In the genomic region with DNA sequence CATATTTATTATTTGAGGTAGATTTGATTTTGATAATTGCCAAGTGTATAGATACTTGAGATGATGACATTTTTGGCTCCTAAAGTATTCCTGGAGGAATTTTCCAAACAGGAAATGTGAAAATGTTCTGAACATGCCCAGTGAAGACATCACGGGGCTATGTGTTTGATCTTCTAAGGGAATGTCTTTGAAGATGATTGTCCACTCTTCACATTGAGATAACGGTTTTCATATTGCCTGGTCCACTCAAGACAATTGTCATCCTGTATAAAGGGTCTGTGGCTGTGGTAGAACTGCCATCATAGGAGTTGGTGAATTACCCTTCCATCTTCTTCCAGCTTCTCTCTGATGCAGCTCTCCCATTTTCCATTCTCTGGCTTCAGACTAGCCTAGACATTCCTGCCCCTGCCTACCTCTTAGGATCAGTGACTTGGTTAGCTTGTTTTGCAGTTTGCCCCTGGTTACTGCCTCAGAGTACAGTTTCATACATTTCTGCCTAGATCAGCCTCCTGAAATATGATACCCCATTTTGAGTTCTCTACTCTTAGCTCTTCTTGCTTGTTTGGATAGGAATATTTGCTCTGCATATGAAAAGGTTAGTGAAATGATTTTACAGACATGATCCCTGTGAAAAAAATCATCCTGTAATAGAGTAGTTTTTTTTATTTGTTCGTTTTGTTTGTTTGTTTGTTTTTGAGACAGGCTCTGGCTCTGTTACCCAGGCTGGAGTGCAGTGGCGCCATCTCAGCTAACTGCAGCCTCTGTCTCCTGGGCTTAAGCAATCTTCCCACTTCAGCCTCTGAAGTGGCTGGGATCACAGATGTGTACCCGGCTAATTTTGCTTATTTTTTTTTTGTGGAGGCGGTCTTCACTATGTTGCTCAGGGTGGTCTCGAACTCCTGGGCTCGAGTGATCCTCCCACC, we compare ENCODE assay signal across 1 cellular context.
TF ChIP-seq lines count a peak whose summit lies in the region.

No MANE protein-coding gene starts in this region.

TF ChIP-seq in HepG2, 621 proteins besides CTCF, POLR2A, EP300 and RAD21 (continued from another document and continues in another):
- TF ChIP-seq, protein P1, sequence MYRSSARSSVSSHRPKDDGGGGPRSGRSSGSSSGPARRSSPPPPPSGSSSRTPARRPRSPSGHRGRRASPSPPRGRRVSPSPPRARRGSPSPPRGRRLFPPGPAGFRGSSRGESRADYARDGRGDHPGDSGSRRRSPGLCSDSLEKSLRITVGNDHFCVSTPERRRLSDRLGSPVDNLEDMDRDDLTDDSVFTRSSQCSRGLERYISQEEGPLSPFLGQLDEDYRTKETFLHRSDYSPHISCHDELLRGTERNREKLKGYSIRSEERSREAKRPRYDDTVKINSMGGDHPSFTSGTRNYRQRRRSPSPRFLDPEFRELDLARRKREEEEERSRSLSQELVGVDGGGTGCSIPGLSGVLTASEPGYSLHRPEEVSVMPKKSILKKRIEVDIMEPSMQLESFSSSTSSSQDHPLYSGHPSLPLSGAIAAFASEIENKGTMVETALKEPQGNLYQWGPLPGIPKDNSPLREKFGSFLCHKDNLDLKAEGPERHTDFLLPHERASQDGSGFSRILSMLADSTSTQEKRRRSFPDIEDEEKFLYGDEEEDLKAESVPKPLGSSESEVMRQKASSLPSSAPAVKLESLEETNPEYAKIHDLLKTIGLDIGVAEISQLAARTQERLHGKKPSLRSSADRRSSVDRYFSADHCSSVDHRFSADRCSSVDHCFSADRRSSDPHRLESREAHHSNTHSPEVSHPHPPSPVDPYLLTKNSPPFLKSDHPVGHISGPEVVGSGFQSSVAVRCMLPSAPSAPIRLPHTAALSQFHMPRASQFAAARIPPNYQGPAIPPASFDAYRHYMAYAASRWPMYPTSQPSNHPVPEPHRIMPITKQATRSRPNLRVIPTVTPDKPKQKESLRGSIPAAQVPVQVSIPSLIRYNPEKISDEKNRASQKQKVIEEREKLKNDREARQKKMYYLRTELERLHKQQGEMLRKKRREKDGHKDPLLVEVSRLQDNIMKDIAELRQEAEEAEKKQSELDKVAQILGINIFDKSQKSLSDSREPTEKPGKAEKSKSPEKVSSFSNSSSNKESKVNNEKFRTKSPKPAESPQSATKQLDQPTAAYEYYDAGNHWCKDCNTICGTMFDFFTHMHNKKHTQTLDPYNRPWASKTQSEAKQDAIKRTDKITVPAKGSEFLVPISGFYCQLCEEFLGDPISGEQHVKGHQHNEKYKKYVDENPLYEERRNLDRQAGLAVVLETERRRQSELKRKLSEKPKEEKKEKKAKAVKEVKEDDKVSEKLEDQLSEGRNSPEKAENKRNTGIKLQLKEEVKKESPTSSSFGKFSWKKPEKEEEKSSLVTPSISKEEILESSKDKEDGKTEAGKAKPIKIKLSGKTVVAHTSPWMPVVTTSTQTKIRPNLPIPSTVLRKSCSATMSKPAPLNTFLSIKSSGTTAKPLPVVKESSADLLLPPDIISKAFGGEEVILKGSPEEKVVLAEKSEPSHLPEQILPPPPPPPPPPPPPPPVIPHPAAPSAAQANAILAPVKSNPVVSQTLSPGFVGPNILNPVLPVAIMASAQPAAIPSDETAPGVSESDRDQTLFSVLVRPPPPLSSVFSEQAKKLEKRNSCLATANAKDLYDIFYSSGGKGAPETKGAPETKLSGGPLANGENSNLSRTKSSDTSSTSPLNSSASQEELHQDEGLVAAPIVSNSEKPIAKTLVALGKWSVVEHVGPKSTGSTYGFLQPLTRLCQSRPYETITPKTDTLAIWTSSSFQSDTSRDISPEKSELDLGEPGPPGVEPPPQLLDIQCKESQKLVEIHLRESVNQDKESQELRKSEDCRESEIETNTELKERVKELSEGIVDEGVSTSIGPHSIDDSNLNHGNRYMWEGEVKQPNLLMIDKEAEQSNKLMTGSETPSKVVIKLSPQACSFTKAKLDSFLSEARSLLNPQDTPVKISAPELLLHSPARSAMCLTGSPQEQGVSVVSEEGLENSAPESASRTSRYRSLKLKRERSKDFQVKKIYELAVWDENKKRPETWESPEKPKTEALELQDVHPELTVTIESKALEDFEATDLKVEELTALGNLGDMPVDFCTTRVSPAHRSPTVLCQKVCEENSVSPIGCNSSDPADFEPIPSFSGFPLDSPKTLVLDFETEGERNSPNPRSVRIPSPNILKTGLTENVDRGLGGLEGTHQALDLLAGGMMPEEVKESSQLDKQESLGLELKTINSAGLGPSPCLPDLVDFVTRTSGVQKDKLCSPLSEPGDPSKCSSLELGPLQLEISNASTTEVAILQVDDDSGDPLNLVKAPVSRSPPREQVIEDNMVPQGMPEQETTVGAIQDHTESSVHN (CRISPR knock-in tag; IDR thresholded peaks at IDR 0.05): no peak
- TF ChIP-seq RBM22 (optimal IDR thresholded peaks at IDR 0.05; ENCODE audit: low read length) (no peak), IKZF4 (CRISPR knock-in tag; IDR thresholded peaks at IDR 0.05; ENCODE audit: borderline replicate concordance, low read depth, not compliant biosample characterization) (no peak), ZNF292 (CRISPR knock-in tag; IDR thresholded peaks at IDR 0.05; ENCODE audit: borderline replicate concordance, low read depth) (no peak), ETV5 (CRISPR knock-in tag; IDR thresholded peaks at IDR 0.05; ENCODE audit: borderline replicate concordance) (peak; percentile 49; the same call in 1 of the 2 replicates), ZNF343 (CRISPR knock-in tag; IDR thresholded peaks at IDR 0.05) (no peak), GATAD1 (CRISPR knock-in tag; IDR thresholded peaks at IDR 0.05) (no peak), PHF21A (CRISPR knock-in tag; IDR thresholded peaks at IDR 0.05) (no peak), ZNF253 (CRISPR knock-in tag; IDR thresholded peaks at IDR 0.05; ENCODE audit: borderline replicate concordance) (no peak), ATF7-NPFF (CRISPR knock-in tag; IDR thresholded peaks at IDR 0.05; ENCODE audit: low read depth) (no peak), ZNF121 (CRISPR knock-in tag; IDR thresholded peaks at IDR 0.05) (no peak), FOXK2 (IDR thresholded peaks at IDR 0.05) (no peak), FOXP1 (IDR thresholded peaks at IDR 0.05) (no peak), FOXP1 (CRISPR knock-in tag; IDR thresholded peaks at IDR 0.05) (no peak), ZNF3 (CRISPR knock-in tag; IDR thresholded peaks at IDR 0.05) (no peak), RFXAP (CRISPR knock-in tag; IDR thresholded peaks at IDR 0.05; ENCODE audit: borderline replicate concordance) (no peak), ZBTB21 (CRISPR knock-in tag; IDR thresholded peaks at IDR 0.05) (no peak), GATAD2A (CRISPR knock-in tag; IDR thresholded peaks at IDR 0.05) (peak; percentile 3; the same call in 1 of the 2 replicates), ZNF670 (CRISPR knock-in tag; IDR thresholded peaks at IDR 0.05; ENCODE audit: borderline replicate concordance) (no peak)
- TF ChIP-seq, protein P2, sequence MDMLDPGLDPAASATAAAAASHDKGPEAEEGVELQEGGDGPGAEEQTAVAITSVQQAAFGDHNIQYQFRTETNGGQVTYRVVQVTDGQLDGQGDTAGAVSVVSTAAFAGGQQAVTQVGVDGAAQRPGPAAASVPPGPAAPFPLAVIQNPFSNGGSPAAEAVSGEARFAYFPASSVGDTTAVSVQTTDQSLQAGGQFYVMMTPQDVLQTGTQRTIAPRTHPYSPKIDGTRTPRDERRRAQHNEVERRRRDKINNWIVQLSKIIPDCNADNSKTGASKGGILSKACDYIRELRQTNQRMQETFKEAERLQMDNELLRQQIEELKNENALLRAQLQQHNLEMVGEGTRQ (IDR thresholded peaks at IDR 0.05; ENCODE audit: low read depth, low read length): no peak
- TF ChIP-seq, protein P2 (CRISPR knock-in tag; IDR thresholded peaks at IDR 0.05; ENCODE audit: borderline replicate concordance): no peak
- TF ChIP-seq, protein P3, sequence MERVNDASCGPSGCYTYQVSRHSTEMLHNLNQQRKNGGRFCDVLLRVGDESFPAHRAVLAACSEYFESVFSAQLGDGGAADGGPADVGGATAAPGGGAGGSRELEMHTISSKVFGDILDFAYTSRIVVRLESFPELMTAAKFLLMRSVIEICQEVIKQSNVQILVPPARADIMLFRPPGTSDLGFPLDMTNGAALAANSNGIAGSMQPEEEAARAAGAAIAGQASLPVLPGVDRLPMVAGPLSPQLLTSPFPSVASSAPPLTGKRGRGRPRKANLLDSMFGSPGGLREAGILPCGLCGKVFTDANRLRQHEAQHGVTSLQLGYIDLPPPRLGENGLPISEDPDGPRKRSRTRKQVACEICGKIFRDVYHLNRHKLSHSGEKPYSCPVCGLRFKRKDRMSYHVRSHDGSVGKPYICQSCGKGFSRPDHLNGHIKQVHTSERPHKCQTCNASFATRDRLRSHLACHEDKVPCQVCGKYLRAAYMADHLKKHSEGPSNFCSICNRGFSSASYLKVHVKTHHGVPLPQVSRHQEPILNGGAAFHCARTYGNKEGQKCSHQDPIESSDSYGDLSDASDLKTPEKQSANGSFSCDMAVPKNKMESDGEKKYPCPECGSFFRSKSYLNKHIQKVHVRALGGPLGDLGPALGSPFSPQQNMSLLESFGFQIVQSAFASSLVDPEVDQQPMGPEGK (CRISPR knock-in tag; IDR thresholded peaks at IDR 0.05): no peak
- TF ChIP-seq, protein P4, sequence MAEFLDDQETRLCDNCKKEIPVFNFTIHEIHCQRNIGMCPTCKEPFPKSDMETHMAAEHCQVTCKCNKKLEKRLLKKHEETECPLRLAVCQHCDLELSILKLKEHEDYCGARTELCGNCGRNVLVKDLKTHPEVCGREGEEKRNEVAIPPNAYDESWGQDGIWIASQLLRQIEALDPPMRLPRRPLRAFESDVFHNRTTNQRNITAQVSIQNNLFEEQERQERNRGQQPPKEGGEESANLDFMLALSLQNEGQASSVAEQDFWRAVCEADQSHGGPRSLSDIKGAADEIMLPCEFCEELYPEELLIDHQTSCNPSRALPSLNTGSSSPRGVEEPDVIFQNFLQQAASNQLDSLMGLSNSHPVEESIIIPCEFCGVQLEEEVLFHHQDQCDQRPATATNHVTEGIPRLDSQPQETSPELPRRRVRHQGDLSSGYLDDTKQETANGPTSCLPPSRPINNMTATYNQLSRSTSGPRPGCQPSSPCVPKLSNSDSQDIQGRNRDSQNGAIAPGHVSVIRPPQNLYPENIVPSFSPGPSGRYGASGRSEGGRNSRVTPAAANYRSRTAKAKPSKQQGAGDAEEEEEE (CRISPR knock-in tag; IDR thresholded peaks at IDR 0.05; ENCODE audit: borderline replicate concordance): no peak
- TF ChIP-seq, protein P5, sequence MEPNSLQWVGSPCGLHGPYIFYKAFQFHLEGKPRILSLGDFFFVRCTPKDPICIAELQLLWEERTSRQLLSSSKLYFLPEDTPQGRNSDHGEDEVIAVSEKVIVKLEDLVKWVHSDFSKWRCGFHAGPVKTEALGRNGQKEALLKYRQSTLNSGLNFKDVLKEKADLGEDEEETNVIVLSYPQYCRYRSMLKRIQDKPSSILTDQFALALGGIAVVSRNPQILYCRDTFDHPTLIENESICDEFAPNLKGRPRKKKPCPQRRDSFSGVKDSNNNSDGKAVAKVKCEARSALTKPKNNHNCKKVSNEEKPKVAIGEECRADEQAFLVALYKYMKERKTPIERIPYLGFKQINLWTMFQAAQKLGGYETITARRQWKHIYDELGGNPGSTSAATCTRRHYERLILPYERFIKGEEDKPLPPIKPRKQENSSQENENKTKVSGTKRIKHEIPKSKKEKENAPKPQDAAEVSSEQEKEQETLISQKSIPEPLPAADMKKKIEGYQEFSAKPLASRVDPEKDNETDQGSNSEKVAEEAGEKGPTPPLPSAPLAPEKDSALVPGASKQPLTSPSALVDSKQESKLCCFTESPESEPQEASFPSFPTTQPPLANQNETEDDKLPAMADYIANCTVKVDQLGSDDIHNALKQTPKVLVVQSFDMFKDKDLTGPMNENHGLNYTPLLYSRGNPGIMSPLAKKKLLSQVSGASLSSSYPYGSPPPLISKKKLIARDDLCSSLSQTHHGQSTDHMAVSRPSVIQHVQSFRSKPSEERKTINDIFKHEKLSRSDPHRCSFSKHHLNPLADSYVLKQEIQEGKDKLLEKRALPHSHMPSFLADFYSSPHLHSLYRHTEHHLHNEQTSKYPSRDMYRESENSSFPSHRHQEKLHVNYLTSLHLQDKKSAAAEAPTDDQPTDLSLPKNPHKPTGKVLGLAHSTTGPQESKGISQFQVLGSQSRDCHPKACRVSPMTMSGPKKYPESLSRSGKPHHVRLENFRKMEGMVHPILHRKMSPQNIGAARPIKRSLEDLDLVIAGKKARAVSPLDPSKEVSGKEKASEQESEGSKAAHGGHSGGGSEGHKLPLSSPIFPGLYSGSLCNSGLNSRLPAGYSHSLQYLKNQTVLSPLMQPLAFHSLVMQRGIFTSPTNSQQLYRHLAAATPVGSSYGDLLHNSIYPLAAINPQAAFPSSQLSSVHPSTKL (CRISPR knock-in tag; IDR thresholded peaks at IDR 0.05): 0 out of 2 replicates have a peak, but pooled peaks have one; percentile 28
- TF ChIP-seq, protein P6, sequence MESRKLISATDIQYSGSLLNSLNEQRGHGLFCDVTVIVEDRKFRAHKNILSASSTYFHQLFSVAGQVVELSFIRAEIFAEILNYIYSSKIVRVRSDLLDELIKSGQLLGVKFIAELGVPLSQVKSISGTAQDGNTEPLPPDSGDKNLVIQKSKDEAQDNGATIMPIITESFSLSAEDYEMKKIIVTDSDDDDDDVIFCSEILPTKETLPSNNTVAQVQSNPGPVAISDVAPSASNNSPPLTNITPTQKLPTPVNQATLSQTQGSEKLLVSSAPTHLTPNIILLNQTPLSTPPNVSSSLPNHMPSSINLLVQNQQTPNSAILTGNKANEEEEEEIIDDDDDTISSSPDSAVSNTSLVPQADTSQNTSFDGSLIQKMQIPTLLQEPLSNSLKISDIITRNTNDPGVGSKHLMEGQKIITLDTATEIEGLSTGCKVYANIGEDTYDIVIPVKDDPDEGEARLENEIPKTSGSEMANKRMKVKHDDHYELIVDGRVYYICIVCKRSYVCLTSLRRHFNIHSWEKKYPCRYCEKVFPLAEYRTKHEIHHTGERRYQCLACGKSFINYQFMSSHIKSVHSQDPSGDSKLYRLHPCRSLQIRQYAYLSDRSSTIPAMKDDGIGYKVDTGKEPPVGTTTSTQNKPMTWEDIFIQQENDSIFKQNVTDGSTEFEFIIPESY (CRISPR knock-in tag; IDR thresholded peaks at IDR 0.05): peak; percentile 86; the same call in 1 of the 2 replicates
- TF ChIP-seq, protein P7, sequence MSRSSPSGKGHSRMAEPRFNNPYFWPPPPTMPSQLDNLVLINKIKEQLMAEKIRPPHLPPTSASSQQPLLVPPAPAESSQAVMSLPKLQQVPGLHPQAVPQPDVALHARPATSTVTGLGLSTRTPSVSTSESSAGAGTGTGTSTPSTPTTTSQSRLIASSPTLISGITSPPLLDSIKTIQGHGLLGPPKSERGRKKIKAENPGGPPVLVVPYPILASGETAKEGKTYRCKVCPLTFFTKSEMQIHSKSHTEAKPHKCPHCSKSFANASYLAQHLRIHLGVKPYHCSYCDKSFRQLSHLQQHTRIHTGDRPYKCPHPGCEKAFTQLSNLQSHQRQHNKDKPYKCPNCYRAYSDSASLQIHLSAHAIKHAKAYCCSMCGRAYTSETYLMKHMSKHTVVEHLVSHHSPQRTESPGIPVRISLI (CRISPR knock-in tag; IDR thresholded peaks at IDR 0.05; ENCODE audit: borderline replicate concordance): no peak
- TF ChIP-seq, protein P8, sequence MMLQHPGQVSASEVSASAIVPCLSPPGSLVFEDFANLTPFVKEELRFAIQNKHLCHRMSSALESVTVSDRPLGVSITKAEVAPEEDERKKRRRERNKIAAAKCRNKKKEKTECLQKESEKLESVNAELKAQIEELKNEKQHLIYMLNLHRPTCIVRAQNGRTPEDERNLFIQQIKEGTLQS (CRISPR knock-in tag; IDR thresholded peaks at IDR 0.05): no peak
